1 cellular context compared by ENCODE assay signal in the genomic region with DNA sequence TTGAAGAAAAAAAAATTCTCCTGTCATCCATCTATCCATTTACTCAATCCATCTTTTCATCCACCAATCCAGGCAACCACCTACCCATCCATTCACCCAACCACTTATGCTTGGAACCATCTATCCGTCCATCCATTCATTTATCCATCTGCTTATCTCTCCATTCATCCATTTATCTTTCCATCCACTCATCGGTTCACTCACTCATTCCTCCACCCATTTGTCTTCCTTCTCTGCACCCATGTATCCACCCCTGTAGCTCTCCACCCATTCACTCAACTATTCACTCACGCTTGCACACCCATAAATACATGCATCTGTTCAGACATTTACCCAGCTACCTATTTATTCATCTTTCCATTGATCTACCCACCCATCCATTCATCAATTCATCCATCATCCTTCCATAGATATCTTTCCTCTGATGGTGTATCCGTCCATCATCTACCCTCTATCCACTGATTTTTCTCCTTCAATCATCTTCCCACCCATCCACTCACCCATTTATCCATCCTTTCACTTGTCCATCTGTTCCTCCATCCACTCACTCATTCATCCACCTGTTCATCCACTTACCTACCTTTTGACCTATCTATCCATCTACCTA.
TF ChIP-seq lines count a peak whose summit lies in the region.

No MANE protein-coding gene starts in this region.

TF ChIP-seq in HEK293, 187 proteins besides CTCF, POLR2A, EP300 and RAD21 (continued from another document):
- TF ChIP-seq ZNF266 (tag by site-specific recombination; IDR thresholded peaks at IDR 0.05; ENCODE audit: low read depth) (peak; percentile 33; the same call in 1 of the 2 replicates), YY2 (tag by site-specific recombination; IDR thresholded peaks at IDR 0.05) (0 out of 2 replicates have a peak, but pooled peaks have one; percentile 11), ZNF366 (tag by site-specific recombination; conservative IDR thresholded peaks at IDR 0.05) (peak; percentile 98), ZFP37 (tag by site-specific recombination; IDR thresholded peaks at IDR 0.05) (no peak), ZNF112 (tag by site-specific recombination; IDR thresholded peaks at IDR 0.05) (no peak), ZBTB17 (tag by site-specific recombination; IDR thresholded peaks at IDR 0.05) (peak; percentile 91)
